Comparison of ENCODE assay signal across 12 cellular contexts in genomic region chr5:77168884-77169254, GRCh38. TPM values are rescaled to one million over a fixed set of nuclear protein-coding genes. Genes with fewer than 3 reads are reported as not detected.
DNase-seq lines count a peak whose midpoint lies in the region; ATAC-seq, FAIRE-seq and TF ChIP-seq lines count a peak whose summit lies in the region.
"Had no signal": no experiment of that assay in that cellular context is flagged by ENCODE, and none has a peak within 500 bp of the region (broad histone marks: within the 10 kb centered on the region; RNA-seq: fewer than 3 reads in every experiment).

No MANE protein-coding gene starts in this region.

- H3K4me3 ChIP-seq in tibial artery, result no peak overlapping the region
- H3K4me3 ChIP-seq: BLaER1 had no signal

- H3K36me3 ChIP-seq in tibial artery, result no peaks in the 10 kb centered on the region
- H3K36me3 ChIP-seq: BLaER1 had no signal

- peak overlapping the region; percentile 61 to 69 for H3K27ac ChIP-seq in tibial artery
- H3K27ac ChIP-seq: BLaER1 had no signal

- no peaks in the 10 kb centered on the region for H3K9me3 Mint-ChIP-seq in activated naive CD4-positive, alpha-beta T cell treated with anti-CD3 and anti-CD28 coated beads, Interleukin-2, amount 50 U/mL, for 72 hours
- H3K9me3 Mint-ChIP-seq: activated naive CD8-positive, alpha-beta T cell treated with anti-CD3 and anti-CD28 coated beads, Interleukin-2, amount 50 U/mL, for 24 hours had no signal

- intact Hi-C loops in left cardiac atrium (cut with DNase I), result no loop called here
- intact Hi-C loops in tibial artery (cut with DNase I; ENCODE audit: low total_unique reads), result no loop called here

- no peak for TF ChIP-seq CTCF in tibial artery (IDR thresholded peaks at IDR 0.05)

- H3K27me3 ChIP-seq in tibial artery, result no peaks in the 10 kb centered on the region
- H3K27me3 ChIP-seq: BLaER1 had no signal

- DNase-seq in NCI-H446 (lab: John Stamatoyannopoulos, UW), result peak; percentile 25 to 51
- no peak for DNase-seq in NCI-H446 treated with DMSO at 0.1 percent for 48 hours (lab: John Stamatoyannopoulos, UW)
- peak; percentile 20 for DNase-seq in RPMI8226
- peak; percentile 51 for DNase-seq in left cardiac atrium
- DNase-seq in tibial artery, result no peak
- no peak for DNase-seq in activated naive CD4-positive, alpha-beta T cell treated with anti-CD3 and anti-CD28 coated beads, Interleukin-2, amount 50 U/mL, for 72 hours (ENCODE audit: low spot score in 2 of 2)
- DNase-seq in GM19239 (ENCODE audit: insufficient read length, low spot score), result no peak
- DNase-seq: activated CD4-positive, alpha-beta T cell treated with anti-CD3 and anti-CD28 coated beads, Interleukin-2, amount 50 U/mL, for 48 hours; activated naive CD8-positive, alpha-beta T cell treated with anti-CD3 and anti-CD28 coated beads, Interleukin-2, amount 50 U/mL, for 24 hours; mesenchymal stem cell had no signal

- no peak for FAIRE-seq in GM19239 (lab: Jason Lieb, UNC)

- ATAC-seq in left cardiac atrium (no peak), HG02981 (IDR thresholded peaks at IDR 0.05; ENCODE audit: unreplicated experiment) (no peak)
- no peak for ATAC-seq in activated naive CD4-positive, alpha-beta T cell treated with anti-CD3 and anti-CD28 coated beads, Interleukin-2, amount 50 U/mL, for 72 hours
- ATAC-seq: activated naive CD8-positive, alpha-beta T cell treated with anti-CD3 and anti-CD28 coated beads, Interleukin-2, amount 50 U/mL, for 24 hours had no signal

- H3K27ac Mint-ChIP-seq in activated naive CD4-positive, alpha-beta T cell treated with anti-CD3 and anti-CD28 coated beads, Interleukin-2, amount 50 U/mL, for 72 hours, result no peak overlapping the region
- H3K27ac Mint-ChIP-seq: activated naive CD8-positive, alpha-beta T cell treated with anti-CD3 and anti-CD28 coated beads, Interleukin-2, amount 50 U/mL, for 24 hours had no signal

- H3K36me3 Mint-ChIP-seq in activated naive CD4-positive, alpha-beta T cell treated with anti-CD3 and anti-CD28 coated beads, Interleukin-2, amount 50 U/mL, for 72 hours, result no peaks in the 10 kb centered on the region

- no peaks in the 10 kb centered on the region for H3K9me3 ChIP-seq in tibial artery
- H3K9me3 ChIP-seq: BLaER1 had no signal

- H3K4me1 ChIP-seq in tibial artery, result peaks cover 0 to 79% (median 28%) of the 10 kb centered on the region in 4 donors
- H3K4me1 ChIP-seq: BLaER1 had no signal

RNA-seq across cellular contexts. Expression of gene PDE8B, which starts 41.6 kb away (rescaled TPM):
- 10 to 100 TPM; 20.8 to 40.2 TPM for total RNA-seq in left cardiac atrium
- total RNA-seq in activated naive CD4-positive, alpha-beta T cell treated with anti-CD3 and anti-CD28 coated beads, Interleukin-2, amount 50 U/mL, for 72 hours, result under 1 TPM in 1 of 2 donors, not detected in 1; 0.10 TPM

Comparison
In these comparisons a context has a peak if more than half of its experiments do, and no peak if none do; other contexts are left out.
1. DNase-seq: peak in NCI-H446 (2 of 2), RPMI8226 (single experiment) and left cardiac atrium (single experiment); none in NCI-H446 treated with DMSO at 0.1 percent for 48 hours (single experiment), tibial artery (0 of 2), activated naive CD4-positive, alpha-beta T cell treated with anti-CD3 and anti-CD28 coated beads, Interleukin-2, amount 50 U/mL, for 72 hours (0 of 2) and GM19239 (single experiment).
2. RNA of gene PDE8B, which starts 41.6 kb away (total RNA-seq): 20.8 to 40.2 TPM in left cardiac atrium; 0.10 TPM in activated naive CD4-positive, alpha-beta T cell treated with anti-CD3 and anti-CD28 coated beads, Interleukin-2, amount 50 U/mL, for 72 hours; every median in the first group is over 10 times any median in the second.